Comparison of ENCODE assay signal across 17 cellular contexts in genomic region chr10:120392671-120393079, GRCh38.
A peak's percentile ranks its signal among the peaks of the same experiment; 100 is the strongest.
DNase-seq lines count a peak whose midpoint lies in the region; FAIRE-seq and TF ChIP-seq lines count a peak whose summit lies in the region.
"Had no signal": no experiment of that assay in that cellular context is flagged by ENCODE, and none has a peak within 500 bp of the region (broad histone marks: within the 10 kb centered on the region; RNA-seq: fewer than 3 reads in every experiment).

No MANE protein-coding gene starts in this region.

- peak; percentile 64 for DNase-seq in DMS153 (lab: John Stamatoyannopoulos, UW)
- peak; percentile 89 for DNase-seq in NCI-H345 (lab: John Stamatoyannopoulos, UW)
- peak; percentile 63 for DNase-seq in epithelial cell of proximal tubule (ENCODE audit: low read depth)
- DNase-seq in renal cortical epithelial cell (ENCODE audit: low read depth): peak; percentile 88
- no peak for DNase-seq in urothelium cell line (ENCODE audit: low spot score)
- DNase-seq in GM10248 (ENCODE audit: extremely low spot score): no peak
- no peak for DNase-seq in NCI-H2171 (lab: John Stamatoyannopoulos, UW)
- DNase-seq: Caco-2, DND-41, NCI-H1436 treated with DMSO at 0.1 percent for 48 hours, NCI-H2029 treated with DMSO at 0.1 percent for 48 hours, NCI-H510A treated with DMSO at 0.1 percent for 48 hours, SHP77 treated with DMSO at 0.1 percent for 48 hours had no signal

- no peak for FAIRE-seq in urothelium cell line (lab: Jason Lieb, UNC)
- FAIRE-seq: G401.6, GM12878, K562 had no signal

- POLR2A ChIA-PET in GM10248 (lab: Yijun Ruan, JAX): no interaction called here

- H3K4me3 ChIP-seq in epithelial cell of proximal tubule (ENCODE audit: low read depth, low read length): no peak overlapping the region
- H3K4me3 ChIP-seq: GM12878, GM23248, K562 had no signal

- TF ChIP-seq CTCF in epithelial cell of proximal tubule (conservative IDR thresholded peaks at IDR 0.05; ENCODE audit: low read depth, low read length) (no peak), GM10248 (IDR thresholded peaks at IDR 0.05; ENCODE audit: control extremely low read depth, extremely low read depth, low read depth, missing control alignments) (no peak)

- CTCF ChIA-PET in GM10248 (lab: Yijun Ruan, JAX): no interaction called here

Comparison
In these comparisons a context has a peak if more than half of its experiments do, and no peak if none do; other contexts are left out.
1. DNase-seq: peak in DMS153 (single experiment), NCI-H345 (single experiment), epithelial cell of proximal tubule (single experiment) and renal cortical epithelial cell (single experiment); none in urothelium cell line (single experiment), GM10248 (single experiment) and NCI-H2171 (single experiment).